Comparison of ENCODE assay signal across 25 cellular contexts in the genomic region with DNA sequence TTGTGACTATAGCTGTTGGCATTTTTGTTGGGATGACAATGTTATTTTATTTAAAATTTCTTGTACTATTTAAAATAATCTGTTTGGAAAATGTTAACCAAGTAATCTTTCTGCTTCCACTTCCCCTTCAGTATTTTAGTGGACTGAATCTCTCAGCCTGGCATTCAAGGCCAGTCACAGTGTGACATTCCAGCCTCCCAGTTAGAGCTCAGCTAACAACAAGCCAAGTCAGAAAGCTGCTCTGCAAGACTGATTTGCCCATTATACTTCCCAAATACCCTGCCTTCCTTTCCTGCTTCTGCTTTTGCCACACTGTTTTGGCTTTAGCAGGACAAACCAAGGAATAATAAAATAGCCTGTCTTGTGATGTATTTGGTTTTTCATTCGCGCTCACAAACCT.
"Had no signal": no experiment of that assay in that cellular context is flagged by ENCODE, and none has a peak within 500 bp of the region (broad histone marks: within the 10 kb centered on the region; RNA-seq: fewer than 3 reads in every experiment).

No MANE protein-coding gene starts in this region.

- ATAC-seq: activated T-helper 17 cell treated with anti-CD3 and anti-CD28 coated beads, Interleukin-2, amount 50 U/mL, for 72 hours; effector memory CD8-positive, alpha-beta T cell; left cardiac atrium; naive thymus-derived CD4-positive, alpha-beta T cell had no signal

- H3K9me3 ChIP-seq: colonic mucosa, esophagus muscularis mucosa, thoracic aorta had no signal

- H3K27ac Mint-ChIP-seq: activated naive CD8-positive, alpha-beta T cell treated with anti-CD3 and anti-CD28 coated beads, Interleukin-2, amount 10 ng/mL, durations not matched to agents 7 days and 5 days; activated T-cell treated with anti-CD3 and anti-CD28 coated beads, Interleukin-2, amount 50 U/mL, for 24 hours; activated T-helper 17 cell treated with anti-CD3 and anti-CD28 coated beads, Interleukin-2, amount 50 U/mL, for 72 hours; effector memory CD8-positive, alpha-beta T cell; naive thymus-derived CD4-positive, alpha-beta T cell; progenitor cell of endocrine pancreas; type B pancreatic cell had no signal

- DNase-seq: activated CD4-positive, alpha-beta T cell treated with anti-CD3 and anti-CD28 coated beads for 1 hour; activated CD4-positive, alpha-beta T cell treated with anti-CD3 and anti-CD28 coated beads, Interleukin-2, amount 50 U/mL, for 1 hour; activated naive CD4-positive, alpha-beta T cell treated with Interleukin-2 at 50 U/mL for 16 hours; activated naive CD8-positive, alpha-beta T cell treated with anti-CD3 and anti-CD28 coated beads, Interleukin-2, amount 10 ng/mL, durations not matched to agents 7 days and 5 days; activated T-cell treated with anti-CD3 and anti-CD28 coated beads, Interleukin-2, amount 50 U/mL, for 24 hours; amygdala; colonic mucosa; dorsolateral prefrontal cortex; effector memory CD8-positive, alpha-beta T cell; hippocampal formation; left cardiac atrium; mesenchymal stem cell; naive thymus-derived CD4-positive, alpha-beta T cell; retina; stimulated activated CD4-positive, alpha-beta T cell treated with anti-CD3 and anti-CD28 coated beads, Interleukin-4, amount 100 ng/mL, for 1 hour; stimulated activated naive CD4-positive, alpha-beta T cell had no signal

- FAIRE-seq: bronchial epithelial cell, frontal cortex had no signal

- H3K4me3 Mint-ChIP-seq: activated naive CD8-positive, alpha-beta T cell treated with anti-CD3 and anti-CD28 coated beads, Interleukin-2, amount 10 ng/mL, durations not matched to agents 7 days and 5 days; activated T-cell treated with anti-CD3 and anti-CD28 coated beads, Interleukin-2, amount 50 U/mL, for 24 hours; activated T-helper 17 cell treated with anti-CD3 and anti-CD28 coated beads, Interleukin-2, amount 50 U/mL, for 72 hours; effector memory CD8-positive, alpha-beta T cell; naive thymus-derived CD4-positive, alpha-beta T cell; neural crest cell; type B pancreatic cell had no signal

- H3K9me3 Mint-ChIP-seq: activated naive CD8-positive, alpha-beta T cell treated with anti-CD3 and anti-CD28 coated beads, Interleukin-2, amount 10 ng/mL, durations not matched to agents 7 days and 5 days; activated T-cell treated with anti-CD3 and anti-CD28 coated beads, Interleukin-2, amount 50 U/mL, for 24 hours; activated T-helper 17 cell treated with anti-CD3 and anti-CD28 coated beads, Interleukin-2, amount 50 U/mL, for 72 hours; effector memory CD8-positive, alpha-beta T cell; naive thymus-derived CD4-positive, alpha-beta T cell; neural crest cell; type B pancreatic cell had no signal

- H3K27ac ChIP-seq: colonic mucosa, dorsolateral prefrontal cortex, esophagus muscularis mucosa, thoracic aorta, VCaP had no signal

- H3K36me3 ChIP-seq: colonic mucosa, esophagus muscularis mucosa, thoracic aorta had no signal

- H3K4me3 ChIP-seq: colonic mucosa, dorsolateral prefrontal cortex, esophagus muscularis mucosa, thoracic aorta had no signal

- H3K27me3 Mint-ChIP-seq: activated naive CD8-positive, alpha-beta T cell treated with anti-CD3 and anti-CD28 coated beads, Interleukin-2, amount 10 ng/mL, durations not matched to agents 7 days and 5 days; activated T-cell treated with anti-CD3 and anti-CD28 coated beads, Interleukin-2, amount 50 U/mL, for 24 hours; activated T-helper 17 cell treated with anti-CD3 and anti-CD28 coated beads, Interleukin-2, amount 50 U/mL, for 72 hours; effector memory CD8-positive, alpha-beta T cell; naive thymus-derived CD4-positive, alpha-beta T cell; progenitor cell of endocrine pancreas; type B pancreatic cell had no signal

- H3K27me3 ChIP-seq: colonic mucosa, dorsolateral prefrontal cortex, esophagus muscularis mucosa had no signal

- H3K4me1 ChIP-seq: colonic mucosa had no signal
